In the genomic region with DNA sequence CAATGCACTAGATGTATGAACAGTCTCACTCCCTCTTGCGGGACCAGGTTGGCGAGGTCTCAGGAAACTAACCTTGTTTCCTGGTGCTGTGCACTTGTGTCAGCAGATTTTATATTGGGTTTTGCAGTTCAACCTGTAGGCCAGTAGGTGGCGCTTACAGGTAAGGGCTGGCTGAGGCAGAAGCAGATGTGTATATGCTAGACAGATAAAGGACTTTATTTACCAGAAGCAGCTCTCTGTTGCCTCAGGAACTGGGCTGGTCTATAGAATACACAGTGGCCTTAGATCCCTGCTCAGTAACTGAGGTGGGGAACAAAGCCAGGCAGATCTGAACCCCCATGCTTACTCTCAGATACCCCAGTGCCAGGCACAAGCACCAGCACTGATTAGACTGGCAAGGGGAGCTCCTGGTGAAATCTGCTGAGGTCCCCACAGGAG, we compare ENCODE assay signal across 8 cellular contexts.
DNase-seq lines count a peak whose midpoint lies in the region; ATAC-seq and TF ChIP-seq lines count a peak whose summit lies in the region.

No MANE protein-coding gene starts in this region.

- H3K4me1 Mint-ChIP-seq in Caco-2 (ENCODE audit: low read depth, unreplicated experiment): no peaks in the 10 kb centered on the region

- H3K4me3 ChIP-seq in Caco-2 (ENCODE audit: low read depth, low read length) (no peak overlapping the region), NB4 (ENCODE audit: low read depth, low read length) (no peak overlapping the region), brain microvascular endothelial cell (ENCODE audit: low read depth, low read length) (no peak overlapping the region)

- no TSS peak for BruUV-seq in Caco-2 (replicated peaks; lab: Mats Ljungman, UMichigan)

- no peaks in the 10 kb centered on the region for H3K4me1 ChIP-seq in Caco-2

- CTCF ChIA-PET in Caco-2 (lab: Charles Lee): interaction anchor here (1.1 to 1.9 kb wide), 4 partner anchors 129 to 400 kb away, joined by 9 to 13 read pairs (median 11); a partner anchor contains a TSS

- H3K9me3 ChIP-seq in Caco-2: no peaks in the 10 kb centered on the region

- peak; percentile 60 to 63 for DNase-seq in Caco-2
- peak; percentile 66 for DNase-seq in NB4 (ENCODE audit: low read depth)
- peak; percentile 34 for DNase-seq in T follicular helper cell (ENCODE audit: low read depth)
- DNase-seq in brain microvascular endothelial cell: peak; percentile 28
- no peak for DNase-seq in left lobe of liver (ENCODE audit: low spot score)
- peak; percentile 3 for DNase-seq in stimulated activated CD8-positive, alpha-beta memory T cell treated with anti-CD3 and anti-CD28 coated beads, Interleukin-4, amount 100 ng/mL, for 24 hours (ENCODE audit: low read depth)

- H3K27me3 ChIP-seq in Caco-2 (replicated peaks; ENCODE audit: control insufficient read depth, insufficient read depth, low read length) (no peaks in the 10 kb centered on the region), brain microvascular endothelial cell (replicated peaks) (no peaks in the 10 kb centered on the region)

- intact Hi-C loops in Caco-2 (cut with micrococcal nuclease; ENCODE audit: unreplicated experiment): loop anchor here (2.0 kb wide), 3 partner anchors 339 to 401 kb away; a partner anchor contains a TSS

- H3K36me3 ChIP-seq in Caco-2 (ENCODE audit: control insufficient read depth, insufficient read depth, low read length): no peaks in the 10 kb centered on the region
- no peaks in the 10 kb centered on the region for H3K36me3 ChIP-seq in brain microvascular endothelial cell (replicated peaks)

- H3K27ac Mint-ChIP-seq in Caco-2 (ENCODE audit: unreplicated experiment): no peak overlapping the region

- H3K4me3 Mint-ChIP-seq in Caco-2 (ENCODE audit: unreplicated experiment): no peak overlapping the region

- in situ Hi-C loops in brain microvascular endothelial cell (cut with HindIII; ENCODE audit: low pct_ligation_motif_present, low sequenced_read_pairs): no loop called here

- H3K27ac ChIP-seq in brain microvascular endothelial cell: no peak overlapping the region

- no peaks in the 10 kb centered on the region for H3K36me3 Mint-ChIP-seq in Caco-2 (ENCODE audit: insufficient read depth, unreplicated experiment)

- ATAC-seq in GM21390 (IDR thresholded peaks at IDR 0.05; ENCODE audit: unreplicated experiment) (peak; percentile 64), left lobe of liver (peak; percentile 100), HG03521 (IDR thresholded peaks at IDR 0.05; ENCODE audit: unreplicated experiment) (no peak)

- H3K9me3 Mint-ChIP-seq in Caco-2 (ENCODE audit: unreplicated experiment): no peaks in the 10 kb centered on the region

- TF ChIP-seq CTCF in Caco-2 (IDR thresholded peaks at IDR 0.05; ENCODE audit: insufficient read depth in 1 of 2, low read depth in 1 of 2, low read length in 1 of 2, severe bottlenecking in 1 of 2, unreplicated experiment in 1 of 2) (peak; percentile 69 to 83), NB4 (IDR thresholded peaks at IDR 0.05; ENCODE audit: low read depth, low read length) (peak; percentile 76), brain microvascular endothelial cell (IDR thresholded peaks at IDR 0.05; ENCODE audit: low read depth, low read length, missing control alignments) (peak; percentile 84)

- TF ChIP-seq POLR2A in NB4 (IDR thresholded peaks at IDR 0.05; ENCODE audit: extremely low read depth, insufficient read length): no peak

- POLR2A ChIA-PET in Caco-2 (lab: Charles Lee): no interaction called here

- no peaks in the 10 kb centered on the region for H3K27me3 Mint-ChIP-seq in Caco-2 (ENCODE audit: insufficient read depth, unreplicated experiment)
